Comparison of ENCODE assay signal across 28 cellular contexts in genomic region chr5:121797677-121798518, GRCh38. TPM values are rescaled to one million over a fixed set of nuclear protein-coding genes. Genes with fewer than 3 reads are reported as not detected.
A peak's percentile ranks its signal among the peaks of the same experiment; 100 is the strongest.
DNase-seq lines count a peak whose midpoint lies in the region; ATAC-seq and TF ChIP-seq lines count a peak whose summit lies in the region.
"Had no signal": no experiment of that assay in that cellular context is flagged by ENCODE, and none has a peak within 500 bp of the region (broad histone marks: within the 10 kb centered on the region; RNA-seq: fewer than 3 reads in every experiment).

No MANE protein-coding gene starts in this region.

- no peaks in the 10 kb centered on the region for H3K36me3 ChIP-seq in DND-41 (ENCODE audit: insufficient read depth, low read length)
- no peaks in the 10 kb centered on the region for H3K36me3 ChIP-seq in neural cell (ENCODE audit: insufficient read depth, low read length)
- H3K36me3 ChIP-seq: colonic mucosa had no signal

- H3K27ac Mint-ChIP-seq in activated CD8-positive, alpha-beta T cell treated with anti-CD3 and anti-CD28 coated beads, Interleukin-2, amount 10 ng/mL, durations not matched to agents 7 days and 5 days, result no peak overlapping the region
- H3K27ac Mint-ChIP-seq: activated CD4-positive, alpha-beta T cell treated with anti-CD3 and anti-CD28 coated beads, Interleukin-2, amount 10 ng/mL, durations not matched to agents 7 days and 5 days; activated naive CD8-positive, alpha-beta T cell treated with anti-CD3 and anti-CD28 coated beads, Interleukin-2, amount 50 U/mL, for 24 hours; CD4-positive, CD25-positive, alpha-beta regulatory T cell; naive B cell had no signal

- H3K4me1 Mint-ChIP-seq in activated CD8-positive, alpha-beta T cell treated with anti-CD3 and anti-CD28 coated beads, Interleukin-2, amount 10 ng/mL, durations not matched to agents 7 days and 5 days (ENCODE audit: low read depth), result no peaks in the 10 kb centered on the region
- H3K4me1 Mint-ChIP-seq: activated CD4-positive, alpha-beta T cell treated with anti-CD3 and anti-CD28 coated beads, Interleukin-2, amount 10 ng/mL, durations not matched to agents 7 days and 5 days; activated naive CD8-positive, alpha-beta T cell treated with anti-CD3 and anti-CD28 coated beads, Interleukin-2, amount 50 U/mL, for 24 hours; CD4-positive, CD25-positive, alpha-beta regulatory T cell; naive B cell had no signal

- H3F3A ChIP-seq in neural cell (ENCODE audit: insufficient read depth, low read length, poor library complexity, severe bottlenecking), result no peaks in the 10 kb centered on the region

- no peaks in the 10 kb centered on the region for H3K4me1 ChIP-seq in DND-41 (ENCODE audit: insufficient read depth, low read length)
- H3K4me1 ChIP-seq: colonic mucosa had no signal

- H2AFZ ChIP-seq in DND-41 (ENCODE audit: low read depth, low read length), result peak overlapping the region; percentile 51; the same call in 1 of the 2 replicates
- no peak overlapping the region for H2AFZ ChIP-seq in neural cell (ENCODE audit: low read depth, low read length)

- H3K9me2 ChIP-seq in neural cell (ENCODE audit: insufficient read depth, low read length), result no peaks in the 10 kb centered on the region

- POLR2A ChIA-PET in activated CD8-positive, alpha-beta T cell treated with anti-CD3 and anti-CD28 coated beads, Interleukin-2, amount 10 ng/mL, durations not matched to agents 7 days and 5 days (lab: Charles Lee), result no interaction called here

- H3K9me3 ChIP-seq in DND-41 (ENCODE audit: insufficient read depth, low read length, severe bottlenecking) (no peaks in the 10 kb centered on the region), neural cell (ENCODE audit: low read length) (no peaks in the 10 kb centered on the region)
- H3K9me3 ChIP-seq: colonic mucosa had no signal

- no peaks in the 10 kb centered on the region for H3K36me3 Mint-ChIP-seq in activated CD8-positive, alpha-beta T cell treated with anti-CD3 and anti-CD28 coated beads, Interleukin-2, amount 10 ng/mL, durations not matched to agents 7 days and 5 days (ENCODE audit: low read depth)
- H3K36me3 Mint-ChIP-seq: CD4-positive, CD25-positive, alpha-beta regulatory T cell; naive B cell had no signal

- CTCF ChIA-PET in activated CD8-positive, alpha-beta T cell treated with anti-CD3 and anti-CD28 coated beads, Interleukin-2, amount 10 ng/mL, durations not matched to agents 7 days and 5 days (lab: Charles Lee), result no interaction called here

- no peak for ATAC-seq in DND-41 (ENCODE audit: insufficient read depth, low read depth)
- no peak for ATAC-seq in activated CD8-positive, alpha-beta T cell treated with anti-CD3 and anti-CD28 coated beads, Interleukin-2, amount 10 ng/mL, durations not matched to agents 7 days and 5 days
- ATAC-seq: activated naive CD8-positive, alpha-beta T cell treated with anti-CD3 and anti-CD28 coated beads, Interleukin-2, amount 50 U/mL, for 24 hours had no signal

- no peaks in the 10 kb centered on the region for H3K79me2 ChIP-seq in DND-41 (ENCODE audit: insufficient read depth, low read length)
- H3K79me2 ChIP-seq in neural cell (replicated peaks; ENCODE audit: insufficient read depth, low read length), result no peaks in the 10 kb centered on the region

- H3K4me3 ChIP-seq in DND-41 (ENCODE audit: low read depth in 1 of 2, low read length in 2 of 2), result no peak overlapping the region
- no peak overlapping the region for H3K4me3 ChIP-seq in neural cell (ENCODE audit: low read length)
- H3K4me3 ChIP-seq: colonic mucosa had no signal

- H3K9me3 Mint-ChIP-seq in activated CD8-positive, alpha-beta T cell treated with anti-CD3 and anti-CD28 coated beads, Interleukin-2, amount 10 ng/mL, durations not matched to agents 7 days and 5 days (ENCODE audit: insufficient read depth), result no peaks in the 10 kb centered on the region
- H3K9me3 Mint-ChIP-seq: activated CD4-positive, alpha-beta T cell treated with anti-CD3 and anti-CD28 coated beads, Interleukin-2, amount 10 ng/mL, durations not matched to agents 7 days and 5 days; activated naive CD8-positive, alpha-beta T cell treated with anti-CD3 and anti-CD28 coated beads, Interleukin-2, amount 50 U/mL, for 24 hours had no signal

- no peaks in the 10 kb centered on the region for H3K27me3 Mint-ChIP-seq in activated CD8-positive, alpha-beta T cell treated with anti-CD3 and anti-CD28 coated beads, Interleukin-2, amount 10 ng/mL, durations not matched to agents 7 days and 5 days (ENCODE audit: low read depth)
- H3K27me3 Mint-ChIP-seq: activated CD4-positive, alpha-beta T cell treated with anti-CD3 and anti-CD28 coated beads, Interleukin-2, amount 10 ng/mL, durations not matched to agents 7 days and 5 days; activated naive CD8-positive, alpha-beta T cell treated with anti-CD3 and anti-CD28 coated beads, Interleukin-2, amount 50 U/mL, for 24 hours; CD4-positive, CD25-positive, alpha-beta regulatory T cell; naive B cell had no signal

- H3K4me3 Mint-ChIP-seq in activated CD8-positive, alpha-beta T cell treated with anti-CD3 and anti-CD28 coated beads, Interleukin-2, amount 10 ng/mL, durations not matched to agents 7 days and 5 days, result no peak overlapping the region
- H3K4me3 Mint-ChIP-seq: activated CD4-positive, alpha-beta T cell treated with anti-CD3 and anti-CD28 coated beads, Interleukin-2, amount 10 ng/mL, durations not matched to agents 7 days and 5 days; activated naive CD8-positive, alpha-beta T cell treated with anti-CD3 and anti-CD28 coated beads, Interleukin-2, amount 50 U/mL, for 24 hours; CD4-positive, CD25-positive, alpha-beta regulatory T cell; naive B cell had no signal

- no peaks in the 10 kb centered on the region for H4K20me1 ChIP-seq in DND-41 (ENCODE audit: insufficient read depth, low read length)
- no peaks in the 10 kb centered on the region for H4K20me1 ChIP-seq in neural cell (ENCODE audit: insufficient read depth)

- no peak for TF ChIP-seq EP300 in neural cell (conservative IDR thresholded peaks at IDR 0.05; ENCODE audit: poor library complexity, severe bottlenecking)

- TF ChIP-seq CTCF in DND-41 (IDR thresholded peaks at IDR 0.05; ENCODE audit: borderline replicate concordance, extremely low read depth, low read length, poor library complexity, severe bottlenecking), result no peak
- no peak for TF ChIP-seq CTCF in neural cell (IDR thresholded peaks at IDR 0.05; ENCODE audit: poor library complexity, severe bottlenecking)

- no peak for TF ChIP-seq RAD21 in neural cell (conservative IDR thresholded peaks at IDR 0.05)

- H3K4me2 ChIP-seq in DND-41 (ENCODE audit: insufficient read depth, low read length), result no peak overlapping the region
- H3K4me2 ChIP-seq in neural cell (ENCODE audit: low read length), result no peak overlapping the region

- H3K9ac ChIP-seq in DND-41 (ENCODE audit: low read depth, low read length), result no peak overlapping the region
- no peak overlapping the region for H3K9ac ChIP-seq in neural cell (ENCODE audit: low read length)

- no peak for DNase-seq in DND-41
- peak; percentile 44 for DNase-seq in HT1080 (ENCODE audit: low read depth)
- DNase-seq in ecto neural progenitor cell (ENCODE audit: low spot score), result peak; percentile 55
- DNase-seq in activated CD4-positive, alpha-beta T cell treated with anti-CD3 and anti-CD28 coated beads, Interleukin-2, amount 50 U/mL, for 4 hours, result no peak
- DNase-seq in stimulated activated CD4-positive, alpha-beta T cell treated with anti-CD3 and anti-CD28 coated beads, Interleukin-4, amount 100 ng/mL, for 1 hour, result no peak
- DNase-seq in activated CD4-positive, alpha-beta T cell treated with anti-CD3 and anti-CD28 coated beads, Interleukin-2, amount 50 U/mL, for 1 hour, result no peak
- no peak for DNase-seq in activated CD8-positive, alpha-beta T cell treated with anti-CD3 and anti-CD28 coated beads, Interleukin-2, amount 10 ng/mL, durations not matched to agents 7 days and 5 days
- DNase-seq: activated CD4-positive, alpha-beta T cell treated with anti-CD3 and anti-CD28 coated beads, Interleukin-2, amount 10 ng/mL, durations not matched to agents 7 days and 5 days; activated effector memory CD4-positive, alpha-beta T cell treated with anti-CD3 and anti-CD28 coated beads, Interleukin-2, amount 50 U/mL, for 16 hours; activated naive CD8-positive, alpha-beta T cell treated with anti-CD3 and anti-CD28 coated beads, Interleukin-2, amount 50 U/mL, for 24 hours; CD4-positive, CD25-positive, alpha-beta regulatory T cell; colonic mucosa; HCEC 1CT; hippocampal formation; naive B cell; NCI-H1417 treated with DMSO at 0.1 percent for 48 hours; NCI-H2107; NCI-H69; SHP77; stimulated activated CD4-positive, alpha-beta T cell treated with anti-CD3 and anti-CD28 coated beads, Interleukin-1b, Interleukin-23, amount 100 ng/mL, for 48 hours; stimulated activated naive CD4-positive, alpha-beta T cell; T-helper 1 cell had no signal

- H3K27me3 ChIP-seq in DND-41 (ENCODE audit: insufficient read depth, low read length, poor library complexity), result no peaks in the 10 kb centered on the region
- no peaks in the 10 kb centered on the region for H3K27me3 ChIP-seq in neural cell (ENCODE audit: insufficient read depth, low read depth, low read length)
- H3K27me3 ChIP-seq: colonic mucosa had no signal

- H3K27ac ChIP-seq in DND-41 (ENCODE audit: low read length) (no peak overlapping the region), neural cell (ENCODE audit: low read length) (peak overlapping the region; percentile 6)
- H3K27ac ChIP-seq: colonic mucosa had no signal

TF ChIP-seq in neural cell, 6 proteins besides CTCF, POLR2A, EP300 and RAD21 (continues in another document):
- TF ChIP-seq POLR2AphosphoS5 (IDR thresholded peaks at IDR 0.05) (no peak), SMC3 (conservative IDR thresholded peaks at IDR 0.05; ENCODE audit: poor library complexity) (no peak), MXI1 (conservative IDR thresholded peaks at IDR 0.05; ENCODE audit: poor library complexity, severe bottlenecking) (no peak), TAF1 (IDR thresholded peaks at IDR 0.05; ENCODE audit: low read depth) (no peak)

RNA-seq across cellular contexts. Expression of gene FTMT, which starts 53.8 kb away (rescaled TPM):
- not detected in 2 replicates for total RNA-seq in HT1080 (2014; rRNA removed; shearing (Covaris generic))
- polyA plus RNA-seq in HT1080 (2015; cell fraction: cytosol; rRNA removed), result not detected in 2 replicates
- not detected in 2 replicates for polyA plus RNA-seq in HT1080 (2015; cell fraction: nucleus; rRNA removed)
- not detected in 2 replicates for polyA plus RNA-seq in neural cell
- not detected in 2 replicates for polyA minus RNA-seq in neural cell
- not detected for total RNA-seq in activated CD8-positive, alpha-beta T cell treated with anti-CD3 and anti-CD28 coated beads, Interleukin-2, amount 10 ng/mL, durations not matched to agents 7 days and 5 days
- total RNA-seq: activated CD4-positive, alpha-beta T cell treated with anti-CD3 and anti-CD28 coated beads, Interleukin-2, amount 10 ng/mL, durations not matched to agents 7 days and 5 days; CD4-positive, CD25-positive, alpha-beta regulatory T cell; colonic mucosa; endothelial cell of umbilical vein; lung microvascular endothelial cell; posterior vena cava had no signal
- polyA plus RNA-seq: CD4-positive, CD25-positive, alpha-beta regulatory T cell; endothelial cell of umbilical vein; keratinocyte; thymus had no signal

Comparison
In these comparisons a context has a peak if more than half of its experiments do, and no peak if none do; other contexts are left out.
1. DNase-seq: peak in HT1080 (single experiment) and ecto neural progenitor cell (single experiment); none in DND-41 (single experiment), activated CD4-positive, alpha-beta T cell treated with anti-CD3 and anti-CD28 coated beads, Interleukin-2, amount 50 U/mL, for 4 hours (0 of 2), stimulated activated CD4-positive, alpha-beta T cell treated with anti-CD3 and anti-CD28 coated beads, Interleukin-4, amount 100 ng/mL, for 1 hour (single experiment), activated CD4-positive, alpha-beta T cell treated with anti-CD3 and anti-CD28 coated beads, Interleukin-2, amount 50 U/mL, for 1 hour (single experiment) and activated CD8-positive, alpha-beta T cell treated with anti-CD3 and anti-CD28 coated beads, Interleukin-2, amount 10 ng/mL, durations not matched to agents 7 days and 5 days (single experiment).